Comparison of ENCODE assay signal across 15 cellular contexts in the genomic region with DNA sequence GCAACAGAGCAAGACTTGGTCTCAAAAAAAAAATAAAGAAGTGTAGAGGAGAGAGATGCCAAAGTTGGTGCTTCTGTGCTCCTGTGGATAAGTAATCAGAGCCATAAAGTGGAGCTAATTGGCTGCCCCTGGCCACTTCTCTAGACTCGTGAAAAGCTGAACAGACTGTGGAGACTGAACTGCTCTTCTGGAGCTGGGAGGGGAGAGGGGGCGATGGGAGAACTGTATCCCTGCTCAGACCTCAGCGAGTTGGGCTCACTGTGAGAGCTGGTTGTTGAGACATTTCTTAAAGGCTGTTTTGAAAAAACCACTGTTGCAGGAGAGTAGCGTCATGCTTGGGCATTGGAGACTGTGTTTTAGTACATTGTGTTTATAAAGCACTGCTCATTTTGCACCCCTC.
DNase-seq lines count a peak whose midpoint lies in the region; ATAC-seq and TF ChIP-seq lines count a peak whose summit lies in the region.
"Had no signal": no experiment of that assay in that cellular context is flagged by ENCODE, and none has a peak within 500 bp of the region (broad histone marks: within the 10 kb centered on the region; RNA-seq: fewer than 3 reads in every experiment).

No MANE protein-coding gene starts in this region.

- H3K27me3 Mint-ChIP-seq in activated CD4-positive, alpha-beta T cell treated with anti-CD3 and anti-CD28 coated beads, Interleukin-2, amount 10 ng/mL, durations not matched to agents 7 days and 5 days: no peaks in the 10 kb centered on the region
- H3K27me3 Mint-ChIP-seq: activated CD8-positive, alpha-beta T cell treated with anti-CD3 and anti-CD28 coated beads for 36 hours had no signal

- H3K27ac ChIP-seq in A673 (ENCODE audit: low read depth, low read length, poor library complexity, severe bottlenecking): peak overlapping the region; percentile 88
- peak overlapping the region; percentile 46 for H3K27ac ChIP-seq in layer of hippocampus (ENCODE audit: low read depth, low read length)
- H3K27ac ChIP-seq in smooth muscle cell (ENCODE audit: low read depth): peak overlapping the region; percentile 37

- WGBS in smooth muscle cell (ENCODE audit: low lambda C conversion rate): 71% methylated on average over 4 of the region's 4 CpGs

- intact Hi-C loops in A673 (cut with micrococcal nuclease; ENCODE audit: unreplicated experiment): no loop called here

- peaks cover 84% of the 10 kb centered on the region for H3K79me2 ChIP-seq in smooth muscle cell (ENCODE audit: low read depth)

- no peaks in the 10 kb centered on the region for H3K36me3 Mint-ChIP-seq in activated CD4-positive, alpha-beta T cell treated with anti-CD3 and anti-CD28 coated beads, Interleukin-2, amount 10 ng/mL, durations not matched to agents 7 days and 5 days (ENCODE audit: low read depth)

- H4K20me1 ChIP-seq in smooth muscle cell (ENCODE audit: low read depth): peaks cover 36% of the 10 kb centered on the region

- POLR2A ChIA-PET in A673 (lab: Charles Lee; ENCODE audit: low non-redundant PET): interaction anchor here (0.5 kb wide), 1 partner anchor 127 kb away, joined by 3 read pairs; the partner anchor contains the start of gene ANKS1A
- POLR2A ChIA-PET in activated CD4-positive, alpha-beta T cell treated with anti-CD3 and anti-CD28 coated beads, Interleukin-2, amount 10 ng/mL, durations not matched to agents 7 days and 5 days (lab: Charles Lee): no interaction called here

- peaks cover 8% of the 10 kb centered on the region for H3K36me3 ChIP-seq in A673 (ENCODE audit: insufficient read depth, low read length, poor library complexity, severe bottlenecking)
- H3K36me3 ChIP-seq in smooth muscle cell (ENCODE audit: low read depth): no peaks in the 10 kb centered on the region

- no peak for DNase-seq in A673 (ENCODE audit: low spot score)
- DNase-seq in NCI-H69 (lab: John Stamatoyannopoulos, UW): peak; percentile 22
- DNase-seq in smooth muscle cell (lab: John Stamatoyannopoulos, UW; ENCODE audit: unreplicated experiment): no peak
- no peak for DNase-seq in NCI-H82 (lab: John Stamatoyannopoulos, UW)
- DNase-seq in activated CD4-positive, alpha-beta T cell treated with anti-CD3 and anti-CD28 coated beads, Interleukin-2, amount 10 ng/mL, durations not matched to agents 7 days and 5 days: no peak
- DNase-seq in NCI-H1436 treated with DMSO at 0.1 percent for 48 hours (lab: John Stamatoyannopoulos, UW): no peak
- DNase-seq: activated CD8-positive, alpha-beta T cell treated with anti-CD3 and anti-CD28 coated beads for 36 hours; amniotic stem cell; NCI-H345; stimulated activated naive CD4-positive, alpha-beta T cell; T-helper 1 cell had no signal

- BruUV-seq in A673 (replicated peaks; lab: Mats Ljungman, UMichigan): no TSS peak

- H3K27ac Mint-ChIP-seq in activated CD4-positive, alpha-beta T cell treated with anti-CD3 and anti-CD28 coated beads, Interleukin-2, amount 10 ng/mL, durations not matched to agents 7 days and 5 days: no peak overlapping the region
- H3K27ac Mint-ChIP-seq: activated CD8-positive, alpha-beta T cell treated with anti-CD3 and anti-CD28 coated beads for 36 hours; activated T-helper 2 cell treated with anti-CD3 and anti-CD28 coated beads, Interferon-gamma antibody, Interleukin-2, Interleukin-4, amounts not matched to agents 10 μg/mL and 5 μg/mL and 100 μg/mL, durations not matched to agents 14 hours and 24 hours and 36 hours had no signal

- H3K4me3 Mint-ChIP-seq in activated CD4-positive, alpha-beta T cell treated with anti-CD3 and anti-CD28 coated beads, Interleukin-2, amount 10 ng/mL, durations not matched to agents 7 days and 5 days: no peak overlapping the region
- H3K4me3 Mint-ChIP-seq: activated CD8-positive, alpha-beta T cell treated with anti-CD3 and anti-CD28 coated beads for 36 hours; HFFc6 had no signal

- CTCF ChIA-PET in A673 (lab: Charles Lee): no interaction called here
- CTCF ChIA-PET in activated CD4-positive, alpha-beta T cell treated with anti-CD3 and anti-CD28 coated beads, Interleukin-2, amount 10 ng/mL, durations not matched to agents 7 days and 5 days (lab: Charles Lee): interaction anchor here (0.6 to 0.7 kb wide), 4 partner anchors 30 to 187 kb away, joined by 3 to 5 read pairs (median 3); no protein-coding TSS in a partner anchor

- H3K4me3 ChIP-seq in A673 (ENCODE audit: low read depth, low read length, poor library complexity, severe bottlenecking) (no peak overlapping the region), smooth muscle cell (no peak overlapping the region)

- TF ChIP-seq CTCF in A673 (conservative IDR thresholded peaks at IDR 0.05; ENCODE audit: low read depth, low read length) (no peak), smooth muscle cell (IDR thresholded peaks at IDR 0.05; ENCODE audit: borderline replicate concordance, insufficient read depth, poor library complexity, severe bottlenecking) (no peak)

- no peak overlapping the region for H2AFZ ChIP-seq in smooth muscle cell (ENCODE audit: low read depth)

- peaks cover 7% of the 10 kb centered on the region for H3F3A ChIP-seq in smooth muscle cell (ENCODE audit: low read depth)

- H3K4me2 ChIP-seq in smooth muscle cell: no peak overlapping the region

- no peak overlapping the region for H3K9ac ChIP-seq in smooth muscle cell (ENCODE audit: low read depth)

- H3K4me1 Mint-ChIP-seq in activated CD4-positive, alpha-beta T cell treated with anti-CD3 and anti-CD28 coated beads, Interleukin-2, amount 10 ng/mL, durations not matched to agents 7 days and 5 days: peaks cover 8% of the 10 kb centered on the region

- H3K4me1 ChIP-seq in A673 (ENCODE audit: insufficient read depth, low read length, poor library complexity, severe bottlenecking) (peaks cover 66% of the 10 kb centered on the region), smooth muscle cell (ENCODE audit: low read depth) (peaks cover 10% of the 10 kb centered on the region)

- ATAC-seq in GM21515 (IDR thresholded peaks at IDR 0.05; ENCODE audit: unreplicated experiment): no peak
- ATAC-seq: activated CD8-positive, alpha-beta T cell treated with anti-CD3 and anti-CD28 coated beads for 36 hours had no signal

- H3K9me3 ChIP-seq in A673 (ENCODE audit: low read depth, low read length, poor library complexity, severe bottlenecking): no peaks in the 10 kb centered on the region
- H3K9me3 ChIP-seq in smooth muscle cell (replicated peaks; ENCODE audit: low read depth): no peaks in the 10 kb centered on the region

- H3K27me3 ChIP-seq in A673 (replicated peaks; ENCODE audit: insufficient read depth, low read depth, low read length, poor library complexity): no peaks in the 10 kb centered on the region
- H3K27me3 ChIP-seq in layer of hippocampus (ENCODE audit: control insufficient read depth, insufficient read depth, low read length): no peaks in the 10 kb centered on the region
- no peaks in the 10 kb centered on the region for H3K27me3 ChIP-seq in smooth muscle cell (ENCODE audit: low read depth)

- H3K9me3 Mint-ChIP-seq in activated CD4-positive, alpha-beta T cell treated with anti-CD3 and anti-CD28 coated beads, Interleukin-2, amount 10 ng/mL, durations not matched to agents 7 days and 5 days: no peaks in the 10 kb centered on the region
- H3K9me3 Mint-ChIP-seq: activated CD8-positive, alpha-beta T cell treated with anti-CD3 and anti-CD28 coated beads for 36 hours; activated T-helper 2 cell treated with anti-CD3 and anti-CD28 coated beads, Interferon-gamma antibody, Interleukin-2, Interleukin-4, amounts not matched to agents 10 μg/mL and 5 μg/mL and 100 μg/mL, durations not matched to agents 14 hours and 24 hours and 36 hours; HFFc6 had no signal

Comparison
In these comparisons a context has a peak if more than half of its experiments do, and no peak if none do; other contexts are left out.
1. H3K27ac ChIP-seq: peak in every context shown above with its lines; median percentile 88 in A673; 46 in layer of hippocampus; 37 in smooth muscle cell.